ENCODE assay signal across 1 cellular context in the genomic region with DNA sequence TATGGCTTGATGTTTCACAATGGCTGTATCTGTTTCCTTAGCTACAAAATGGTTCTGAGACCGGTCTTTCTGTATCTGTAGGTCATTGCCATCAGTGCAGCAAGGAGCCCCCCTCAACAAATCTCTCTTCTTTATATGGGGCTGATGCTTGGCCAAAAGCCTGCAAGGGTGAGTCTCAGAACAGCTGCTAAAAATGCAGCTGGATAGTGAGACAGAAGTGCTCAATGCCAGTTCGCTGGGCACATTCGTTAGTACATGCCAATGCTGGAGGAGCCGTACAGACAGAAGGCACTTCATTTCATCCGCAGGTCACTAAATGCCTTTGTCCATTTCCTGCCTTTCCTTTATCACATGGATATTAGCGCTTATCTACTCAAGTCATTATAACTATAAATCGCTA.
TF ChIP-seq lines count a peak whose summit lies in the region.

No MANE protein-coding gene starts in this region.

TF ChIP-seq in IMR-90, 13 proteins besides CTCF, POLR2A, EP300 and RAD21:
- TF ChIP-seq NFE2L2 (IDR thresholded peaks at IDR 0.05; ENCODE audit: low read depth, low read length): no peak
- TF ChIP-seq, protein P1, sequence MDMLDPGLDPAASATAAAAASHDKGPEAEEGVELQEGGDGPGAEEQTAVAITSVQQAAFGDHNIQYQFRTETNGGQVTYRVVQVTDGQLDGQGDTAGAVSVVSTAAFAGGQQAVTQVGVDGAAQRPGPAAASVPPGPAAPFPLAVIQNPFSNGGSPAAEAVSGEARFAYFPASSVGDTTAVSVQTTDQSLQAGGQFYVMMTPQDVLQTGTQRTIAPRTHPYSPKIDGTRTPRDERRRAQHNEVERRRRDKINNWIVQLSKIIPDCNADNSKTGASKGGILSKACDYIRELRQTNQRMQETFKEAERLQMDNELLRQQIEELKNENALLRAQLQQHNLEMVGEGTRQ (IDR thresholded peaks at IDR 0.05; ENCODE audit: low read depth, low read length): no peak
- TF ChIP-seq SMC3 (IDR thresholded peaks at IDR 0.05; ENCODE audit: low read depth, low read length): no peak
- TF ChIP-seq BHLHE40 (IDR thresholded peaks at IDR 0.05; ENCODE audit: low read depth, low read length): no peak
- TF ChIP-seq RFX5 (IDR thresholded peaks at IDR 0.05; ENCODE audit: low read depth, low read length): no peak
- TF ChIP-seq CEBPB (IDR thresholded peaks at IDR 0.05; ENCODE audit: low read depth, low read length): no peak
- TF ChIP-seq MAZ (IDR thresholded peaks at IDR 0.05; ENCODE audit: borderline replicate concordance, low read depth, low read length): no peak
